In genomic region chr20:50668798-50669197, GRCh38 we compare ENCODE assay signal across 28 cellular contexts. TPM values are rescaled to one million over a fixed set of nuclear protein-coding genes. Genes with fewer than 3 reads are reported as not detected.
DNase-seq lines count a peak whose midpoint lies in the region; ATAC-seq, FAIRE-seq and TF ChIP-seq lines count a peak whose summit lies in the region.
"Had no signal": no experiment of that assay in that cellular context is flagged by ENCODE, and none has a peak within 500 bp of the region (broad histone marks: within the 10 kb centered on the region; RNA-seq: fewer than 3 reads in every experiment).

No MANE protein-coding gene starts in this region.

- H3K18ac ChIP-seq in neuronal stem cell (ENCODE audit: low read length), result no peak overlapping the region

- no peaks in the 10 kb centered on the region for H3K36me3 ChIP-seq in BLaER1 treated with 17β-estradiol and CSF1 and Interleukin-3, amounts not matched to agents 10 nM and 100 nM
- H3K36me3 ChIP-seq in K562 (ENCODE audit: control insufficient read depth, insufficient read depth, low read length), result peaks cover 25% of the 10 kb centered on the region; the same call in 2 of the 3 replicates
- peaks cover 0 to 2% of the 10 kb centered on the region in 2 donors for H3K36me3 ChIP-seq in neuronal stem cell (replicated peaks in 1 of 2; ENCODE audit: control insufficient read depth in 2 of 2, insufficient read depth in 2 of 2, low read length in 2 of 2)
- H3K36me3 ChIP-seq: MG63 had no signal

- intact Hi-C loops in K562 (cut with micrococcal nuclease), result no loop called here

- no peak overlapping the region for H2BK5ac ChIP-seq in neuronal stem cell (ENCODE audit: low read length)

- no peak overlapping the region for H3K9ac ChIP-seq in BLaER1 treated with 17β-estradiol and CSF1 and Interleukin-3, amounts not matched to agents 10 nM and 100 nM
- H3K9ac ChIP-seq in K562 (ENCODE audit: insufficient read depth in 1 of 2, low read depth in 2 of 2, low read length in 2 of 2), result no peak overlapping the region
- H3K9ac ChIP-seq in neuronal stem cell (ENCODE audit: low read depth, low read length, poor library complexity), result peak overlapping the region; percentile 13
- H3K9ac ChIP-seq: GM23248 had no signal

- H3K4me1 ChIP-seq in BLaER1 treated with 17β-estradiol and CSF1 and Interleukin-3, amounts not matched to agents 10 nM and 100 nM, result peaks cover 26 to 63% (median 59%) of the 10 kb centered on the region in 10 experiments
- peaks cover 42 to 50% of the 10 kb centered on the region in 2 experiments for H3K4me1 ChIP-seq in K562 (replicated peaks in 1 of 2; ENCODE audit: control insufficient read depth in 2 of 2, insufficient read depth in 2 of 2, low read length in 2 of 2)
- H3K4me1 ChIP-seq in neuronal stem cell (ENCODE audit: control insufficient read depth in 2 of 2, insufficient read depth in 1 of 2, low read depth in 1 of 2, low read length in 2 of 2), result peaks cover 1 to 2% of the 10 kb centered on the region in 2 donors

- ATAC-seq in K562 (no peak), GM18517 (IDR thresholded peaks at IDR 0.05; ENCODE audit: unreplicated experiment) (no peak)
- ATAC-seq: PC-3 had no signal

- no peaks in the 10 kb centered on the region for H3K9me3 ChIP-seq in BLaER1 treated with 17β-estradiol and CSF1 and Interleukin-3, amounts not matched to agents 10 nM and 100 nM (replicated peaks in 1 of 11)
- no peaks in the 10 kb centered on the region for H3K9me3 ChIP-seq in K562 (replicated peaks; ENCODE audit: control insufficient read depth, insufficient read depth, low read depth, low read length)
- H3K9me3 ChIP-seq in neuronal stem cell (replicated peaks in 1 of 2; ENCODE audit: control insufficient read depth in 2 of 2, insufficient read depth in 1 of 2, low read depth in 1 of 2, low read length in 2 of 2), result no peaks in the 10 kb centered on the region
- H3K9me3 ChIP-seq: MG63 had no signal

- no peak overlapping the region for H3K4ac ChIP-seq in neuronal stem cell (ENCODE audit: low read length)

- no peak for TF ChIP-seq CTCF in K562 (IDR thresholded peaks at IDR 0.05 in 2 of 3, conservative IDR thresholded peaks at IDR 0.05 in 1 of 3; ENCODE audit: insufficient read depth in 2 of 3, low read depth in 1 of 3, low read length in 3 of 3)

- no peak for TF ChIP-seq POLR2A in K562 (conservative IDR thresholded peaks at IDR 0.05)

- CTCF ChIA-PET in K562 (lab: Yijun Ruan, JAX; ENCODE audit: low intra/inter-chr PET ratio), result no interaction called here

- peaks cover 88% of the 10 kb centered on the region for H3K79me2 ChIP-seq in K562 (ENCODE audit: control insufficient read depth, insufficient read depth, low read length)

- H3K27me3 ChIP-seq in BLaER1 treated with 17β-estradiol and CSF1 and Interleukin-3, amounts not matched to agents 10 nM and 100 nM, result no peaks in the 10 kb centered on the region
- H3K27me3 ChIP-seq in K562 (ENCODE audit: control insufficient read depth in 2 of 2, insufficient read depth in 2 of 2, low read length in 2 of 2), result no peaks in the 10 kb centered on the region; a peak in 1 of 5 replicates
- no peaks in the 10 kb centered on the region for H3K27me3 ChIP-seq in neuronal stem cell (ENCODE audit: control insufficient read depth in 3 of 3, insufficient read depth in 3 of 3, low read depth in 1 of 3, low read length in 3 of 3)
- H3K27me3 ChIP-seq: MG63 had no signal

- H3K4me2 ChIP-seq in BLaER1 treated with 17β-estradiol and CSF1 and Interleukin-3, amounts not matched to agents 10 nM and 100 nM, result peak overlapping the region in 10 of 11 experiments; percentile 70 to 91 (median 81); a peak in 17 of 22 replicates
- H3K4me2 ChIP-seq in K562 (ENCODE audit: insufficient read depth, low read length) (no peak overlapping the region), neuronal stem cell (ENCODE audit: insufficient read depth, low read length, poor library complexity, severe bottlenecking) (no peak overlapping the region)

- peak overlapping the region; percentile 18 for H4K91ac ChIP-seq in neuronal stem cell (ENCODE audit: low read depth, low read length, poor library complexity)

- FAIRE-seq in K562 (lab: Jason Lieb, UNC), result no peak
- FAIRE-seq: GM12892 had no signal

- H3K14ac ChIP-seq in neuronal stem cell (ENCODE audit: low read length), result no peak overlapping the region

- H2BK12ac ChIP-seq in neuronal stem cell (ENCODE audit: low read length), result no peak overlapping the region

- H2AK5ac ChIP-seq in neuronal stem cell (ENCODE audit: low read depth, low read length), result no peak overlapping the region

- H3K79me1 ChIP-seq in neuronal stem cell (ENCODE audit: low read depth, low read length), result no peaks in the 10 kb centered on the region

- no peak overlapping the region for H3K23ac ChIP-seq in neuronal stem cell (ENCODE audit: low read depth, low read length, poor library complexity)

- no peaks in the 10 kb centered on the region for H4K20me1 ChIP-seq in BLaER1 treated with 17β-estradiol and CSF1 and Interleukin-3, amounts not matched to agents 10 nM and 100 nM
- H4K20me1 ChIP-seq in K562 (replicated peaks; ENCODE audit: control insufficient read depth, insufficient read depth, low read length), result peaks cover 43% of the 10 kb centered on the region; the same call in 1 of the 2 replicates

- H3K9me1 ChIP-seq in K562 (ENCODE audit: control insufficient read depth, insufficient read depth, low read length), result peaks cover 13% of the 10 kb centered on the region

- DNase-seq in NCI-H226, result peak; percentile 0
- DNase-seq in K562 (ENCODE audit: extremely low read depth in 1 of 4, low spot score in 3 of 4), result no peak
- DNase-seq in neuronal stem cell (ENCODE audit: low spot score), result no peak
- DNase-seq in DMS79 treated with DMSO at 0.1 percent for 48 hours (lab: John Stamatoyannopoulos, UW), result no peak
- DNase-seq in HT-29 (ENCODE audit: low spot score), result no peak
- DNase-seq: CD4-positive, alpha-beta T cell; EL; GDM1; GM23248; H9; KG1; MG63; NCI-H1105 treated with DMSO at 0.1 percent for 48 hours; NCI-H146; NCI-H1930; NCI-H2107; NCI-H446; NCI-H524 treated with DMSO at 0.1 percent for 48 hours; NCI-H774; NK-92 treated with Interleukin-12 subunit alpha and Interleukin-12 subunit beta, amount 100 ng/mL, for 24 hours; PC-3; Right ventricle myocardium superior had no signal

- no peak for TF ChIP-seq RAD21 in K562 (CRISPR knock-in tag; conservative IDR thresholded peaks at IDR 0.05 in 1 of 2, IDR thresholded peaks at IDR 0.05 in 1 of 2)

- no peak overlapping the region for H2BK120ac ChIP-seq in neuronal stem cell (ENCODE audit: low read depth, low read length)

- in situ Hi-C loops in K562 (cut with MboI), result no loop called here

- POLR2A ChIA-PET in K562 (lab: Yijun Ruan, JAX), result interaction anchor here (2.9 kb wide), 1 partner anchor 21 kb away, joined by 12 read pairs; the partner anchor contains the start of gene RIPOR3

- no peak overlapping the region for H2AFZ ChIP-seq in K562 (ENCODE audit: low read depth, low read length)
- no peak overlapping the region for H2AFZ ChIP-seq in neuronal stem cell (ENCODE audit: low read length)
- H2AFZ ChIP-seq: GM23248 had no signal

- H2BK15ac ChIP-seq in neuronal stem cell (ENCODE audit: low read length), result no peak overlapping the region

- no TSS peak for BruUV-seq in K562 (replicated peaks; lab: Mats Ljungman, UMichigan)

- TF ChIP-seq EP300 in K562 (IDR thresholded peaks at IDR 0.05; ENCODE audit: low read length), result no peak

- H4K8ac ChIP-seq in neuronal stem cell (ENCODE audit: low read depth, low read length), result no peak overlapping the region

- peak overlapping the region in 3 of 11 experiments; percentile 88 to 97 (median 95); a peak in 2 of 22 replicates for H3K27ac ChIP-seq in BLaER1 treated with 17β-estradiol and CSF1 and Interleukin-3, amounts not matched to agents 10 nM and 100 nM
- H3K27ac ChIP-seq in K562 (ENCODE audit: extremely low read depth, low read depth, low read length), result no peak overlapping the region
- no peak overlapping the region for H3K27ac ChIP-seq in neuronal stem cell (replicated peaks; ENCODE audit: low read length)
- H3K27ac ChIP-seq: GM23248, SK-N-MC had no signal

- no peak overlapping the region for H3K4me3 ChIP-seq in BLaER1 treated with 17β-estradiol and CSF1 and Interleukin-3, amounts not matched to agents 10 nM and 100 nM
- H3K4me3 ChIP-seq in K562 (no peak overlapping the region), neuronal stem cell (ENCODE audit: low read length in 2 of 2) (peak overlapping the region in 1 of 2 donors; percentile 31)
- H3K4me3 ChIP-seq: GM23248, MG63, SK-N-MC had no signal

- WGBS in K562 (ENCODE audit: insufficient coverage, low coverage, missing lambda C conversion rate), result 99% methylated on average over 4 of the region's 4 CpGs
- WGBS in neuronal stem cell (ENCODE audit: extremely low coverage in 2 of 2, insufficient read length in 2 of 2, insufficient replicate concordance in 1 of 2), 2 donors, result no CpG with 5 or more reads among the region's 4 CpGs

TF ChIP-seq in K562, 482 proteins besides CTCF, POLR2A, EP300 and RAD21 (continues in another document):
- TF ChIP-seq CHD1 (IDR thresholded peaks at IDR 0.05; ENCODE audit: low read length), result no peak
- TF ChIP-seq ZNF589 (CRISPR knock-in tag; IDR thresholded peaks at IDR 0.05; ENCODE audit: low read depth), result no peak
- TF ChIP-seq, protein P1, sequence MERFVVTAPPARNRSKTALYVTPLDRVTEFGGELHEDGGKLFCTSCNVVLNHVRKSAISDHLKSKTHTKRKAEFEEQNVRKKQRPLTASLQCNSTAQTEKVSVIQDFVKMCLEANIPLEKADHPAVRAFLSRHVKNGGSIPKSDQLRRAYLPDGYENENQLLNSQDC (CRISPR knock-in tag; IDR thresholded peaks at IDR 0.05), result no peak

RNA-seq across cellular contexts. Expression of gene RIPOR3, which starts 22.5 kb away (rescaled TPM):
- total RNA-seq in K562 (2011; cell fraction: chromatin; rRNA removed; ENCODE audit: low replicate concordance), result 220 and 451 TPM in 2 replicates
- total RNA-seq in K562 (2011; cell fraction: nucleolus; rRNA removed), result 258 and 278 TPM in 2 replicates
- total RNA-seq in K562 (2011; cell fraction: nucleoplasm; rRNA removed), result 187 and 217 TPM in 2 replicates
- total RNA-seq in K562 (2014; rRNA removed), result 22.3 and 28.3 TPM in 2 replicates
- 9.2 and 15.5 TPM in 2 replicates for total RNA-seq in K562 (2014; rRNA removed; fragmentation: Illumina TruSeq; extraction: Trizol)
- total RNA-seq in K562 (2015; rRNA removed; fragmentation: Illumina TruSeq; extraction: Trizol), result 12.8 and 13.3 TPM in 2 replicates
- total RNA-seq in K562 (2021), result 43.3 and 46.1 TPM in 2 replicates
- polyA plus RNA-seq in K562 (2011; rRNA removed), result 48.8 and 65.1 TPM in 2 replicates
- polyA plus RNA-seq in K562 (2011; cell fraction: cytosol; rRNA removed), result 23.4 and 24.4 TPM in 2 replicates
- 468 and 642 TPM in 2 replicates for polyA plus RNA-seq in K562 (2011; cell fraction: nucleus; rRNA removed)
- polyA plus RNA-seq in K562 (2012), result 23.3 and 29.2 TPM in 2 replicates
- polyA plus RNA-seq in K562 (2014; fragmentation: Illumina TruSeq; extraction: Trizol), result 21.4 and 23.4 TPM in 2 replicates
- 1 to 10 TPM; 3.3 to 3.8 TPM for polyA plus RNA-seq in K562 (2014; fragmentation: Nextera tagmentation; extraction: Ambion mirVana)
- polyA plus RNA-seq in K562 (2014; rRNA removed), result 62.7 and 66.4 TPM in 2 replicates
- polyA minus RNA-seq in K562 (2011; rRNA and poly(A)+ RNA removed), result 12.5 and 15.4 TPM in 2 replicates
- polyA minus RNA-seq in K562 (2011; cell fraction: cytosol; rRNA and poly(A)+ RNA removed), result 15.8 and 20.2 TPM in 2 replicates
- 65.3 and 73.8 TPM in 2 replicates for polyA minus RNA-seq in K562 (2011; cell fraction: nucleus; rRNA and poly(A)+ RNA removed)
- 2.5 TPM for polyA plus RNA-seq in neuronal stem cell (2013, experiment 1 of 2)
- polyA plus RNA-seq in neuronal stem cell (2013, experiment 2 of 2), result 2.3 TPM
- 0.31 and 0.39 TPM in 2 replicates for total RNA-seq in HT-29 (2014; rRNA removed; shearing (Covaris generic))
- total RNA-seq: A172; CD4-positive, alpha-beta T cell; GM23248; HT1080 had no signal

Comparison
In these comparisons a context has a peak if more than half of its experiments do, and no peak if none do; other contexts are left out.
1. H3K4me2 ChIP-seq: peak in BLaER1 treated with 17β-estradiol and CSF1 and Interleukin-3, amounts not matched to agents 10 nM and 100 nM (10 of 11); none in K562 (single experiment) and neuronal stem cell (single experiment).